Comparison of ENCODE assay signal across 28 cellular contexts in the genomic region with DNA sequence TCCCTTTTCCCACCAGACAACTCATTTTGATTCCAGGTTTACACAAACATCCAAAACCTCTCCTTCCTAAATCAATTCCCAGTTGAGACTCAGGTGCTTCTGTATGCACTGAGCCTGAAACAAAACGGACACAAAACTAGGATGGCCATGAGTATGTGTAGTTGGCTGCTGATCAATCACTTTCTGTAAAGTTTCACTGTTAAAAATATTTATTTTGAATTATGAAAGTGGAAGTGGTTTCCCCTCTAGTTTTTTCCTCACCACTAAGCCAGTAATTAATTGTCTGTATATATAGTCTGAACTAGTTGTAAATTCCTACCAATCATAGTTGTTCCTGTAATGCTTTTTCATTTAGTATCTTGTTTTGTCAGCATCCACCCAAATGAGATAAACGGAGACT.
"Had no signal": no experiment of that assay in that cellular context is flagged by ENCODE, and none has a peak within 500 bp of the region (broad histone marks: within the 10 kb centered on the region; RNA-seq: fewer than 3 reads in every experiment).

No MANE protein-coding gene starts in this region.

- H3K27ac Mint-ChIP-seq: activated CD4-positive, alpha-beta T cell treated with anti-CD3 and anti-CD28 coated beads, Interleukin-2, amount 10 ng/mL, durations not matched to agents 7 days and 5 days; activated CD8-positive, alpha-beta T cell treated with anti-CD3 and anti-CD28 coated beads for 36 hours; activated naive CD4-positive, alpha-beta T cell treated with anti-CD3 and anti-CD28 coated beads, Interleukin-2, amount 50 U/mL, for 24 hours; activated T-helper 2 cell treated with anti-CD3 and anti-CD28 coated beads, Interferon-gamma antibody, Interleukin-2, Interleukin-4, amounts not matched to agents 10 μg/mL and 5 μg/mL and 100 μg/mL, durations not matched to agents 14 hours and 24 hours and 36 hours; dendritic cell treated with granulocyte-macrophage colony-stimulating factor and Interleukin-4, amounts not matched to agents 40 ng/mL and 50 ng/mL, for 4 days; endodermal cell; nephron progenitor cell; stimulated activated naive CD8-positive, alpha-beta T cell treated with anti-CD3 and anti-CD28 coated beads, Interleukin-15, Interleukin-2, amounts not matched to agents 100 ng/mL and 50 ng/mL, for 24 hours had no signal

- DNase-seq: activated CD4-positive, alpha-beta T cell treated with anti-CD3 and anti-CD28 coated beads, Interleukin-2, amount 10 ng/mL, durations not matched to agents 7 days and 5 days; activated CD4-positive, CD25-positive, alpha-beta regulatory T cell treated with anti-CD3 and anti-CD28 coated beads, Interleukin-2, amount 50 U/mL, for 72 hours; activated CD8-positive, alpha-beta T cell treated with anti-CD3 and anti-CD28 coated beads for 36 hours; activated T-cell treated with anti-CD3 and anti-CD28 coated beads, Interleukin-2, amount 50 U/mL, for 48 hours; anterior cingulate cortex; endodermal cell; esophagus squamous epithelium; glutamatergic neuron; left cardiac atrium; left ventricle myocardium superior; naive B cell; nephron progenitor cell; pancreas; retina; stimulated activated CD4-positive, alpha-beta T cell treated with anti-CD3 and anti-CD28 coated beads, Interleukin-12 subunit alpha, Interleukin-12 subunit beta, amount 100 ng/mL, for 4 hours; stimulated activated CD4-positive, alpha-beta T cell treated with anti-CD3 and anti-CD28 coated beads, Interleukin-4, amount 100 ng/mL, for 1 hour; trophoblast cell had no signal

- ATAC-seq: activated CD8-positive, alpha-beta T cell treated with anti-CD3 and anti-CD28 coated beads for 36 hours; left cardiac atrium; left ventricle myocardium superior; pancreas; sciatic nerve had no signal

- H3K4me1 Mint-ChIP-seq: nephron progenitor cell had no signal

- H3K9me3 ChIP-seq: esophagus squamous epithelium, neutrophil, pancreas, prostate gland, thoracic aorta, vagina had no signal

- H3K4me3 Mint-ChIP-seq: activated CD4-positive, alpha-beta T cell treated with anti-CD3 and anti-CD28 coated beads, Interleukin-2, amount 10 ng/mL, durations not matched to agents 7 days and 5 days; activated CD8-positive, alpha-beta T cell treated with anti-CD3 and anti-CD28 coated beads for 36 hours; activated naive CD4-positive, alpha-beta T cell treated with anti-CD3 and anti-CD28 coated beads, Interleukin-2, amount 50 U/mL, for 24 hours; central memory CD8-positive, alpha-beta T cell; dendritic cell treated with granulocyte-macrophage colony-stimulating factor and Interleukin-4, amounts not matched to agents 40 ng/mL and 50 ng/mL, for 4 days; endodermal cell; nephron progenitor cell; stimulated activated naive CD8-positive, alpha-beta T cell treated with anti-CD3 and anti-CD28 coated beads, Interleukin-15, Interleukin-2, amounts not matched to agents 100 ng/mL and 50 ng/mL, for 24 hours had no signal

- H3K4me1 ChIP-seq: prostate gland had no signal

- H3K27me3 Mint-ChIP-seq: activated CD4-positive, alpha-beta T cell treated with anti-CD3 and anti-CD28 coated beads, Interleukin-2, amount 10 ng/mL, durations not matched to agents 7 days and 5 days; activated CD8-positive, alpha-beta T cell treated with anti-CD3 and anti-CD28 coated beads for 36 hours; activated naive CD4-positive, alpha-beta T cell treated with anti-CD3 and anti-CD28 coated beads, Interleukin-2, amount 50 U/mL, for 24 hours; central memory CD8-positive, alpha-beta T cell; dendritic cell treated with granulocyte-macrophage colony-stimulating factor and Interleukin-4, amounts not matched to agents 40 ng/mL and 50 ng/mL, for 4 days; naive B cell; stimulated activated naive CD8-positive, alpha-beta T cell treated with anti-CD3 and anti-CD28 coated beads, Interleukin-15, Interleukin-2, amounts not matched to agents 100 ng/mL and 50 ng/mL, for 24 hours had no signal

- H3K27ac ChIP-seq: esophagus squamous epithelium, neutrophil, pancreas, prostate gland, skin epidermis, thoracic aorta, vagina had no signal

- H3K27me3 ChIP-seq: esophagus squamous epithelium, neutrophil, pancreas, vagina had no signal

- H3K4me3 ChIP-seq: esophagus squamous epithelium, pancreas, prostate gland, skin epidermis, thoracic aorta, vagina had no signal

- H3K9me3 Mint-ChIP-seq: activated CD4-positive, alpha-beta T cell treated with anti-CD3 and anti-CD28 coated beads, Interleukin-2, amount 10 ng/mL, durations not matched to agents 7 days and 5 days; activated CD8-positive, alpha-beta T cell treated with anti-CD3 and anti-CD28 coated beads for 36 hours; activated naive CD4-positive, alpha-beta T cell treated with anti-CD3 and anti-CD28 coated beads, Interleukin-2, amount 50 U/mL, for 24 hours; activated T-helper 2 cell treated with anti-CD3 and anti-CD28 coated beads, Interferon-gamma antibody, Interleukin-2, Interleukin-4, amounts not matched to agents 10 μg/mL and 5 μg/mL and 100 μg/mL, durations not matched to agents 14 hours and 24 hours and 36 hours; central memory CD8-positive, alpha-beta T cell; dendritic cell treated with granulocyte-macrophage colony-stimulating factor and Interleukin-4, amounts not matched to agents 40 ng/mL and 50 ng/mL, for 4 days; endodermal cell; naive B cell; nephron progenitor cell; stimulated activated naive CD8-positive, alpha-beta T cell treated with anti-CD3 and anti-CD28 coated beads, Interleukin-15, Interleukin-2, amounts not matched to agents 100 ng/mL and 50 ng/mL, for 24 hours had no signal

- H3K36me3 ChIP-seq: esophagus squamous epithelium, pancreas, prostate gland, thoracic aorta, vagina had no signal
